8 cellular contexts compared by ENCODE assay signal in the genomic region with DNA sequence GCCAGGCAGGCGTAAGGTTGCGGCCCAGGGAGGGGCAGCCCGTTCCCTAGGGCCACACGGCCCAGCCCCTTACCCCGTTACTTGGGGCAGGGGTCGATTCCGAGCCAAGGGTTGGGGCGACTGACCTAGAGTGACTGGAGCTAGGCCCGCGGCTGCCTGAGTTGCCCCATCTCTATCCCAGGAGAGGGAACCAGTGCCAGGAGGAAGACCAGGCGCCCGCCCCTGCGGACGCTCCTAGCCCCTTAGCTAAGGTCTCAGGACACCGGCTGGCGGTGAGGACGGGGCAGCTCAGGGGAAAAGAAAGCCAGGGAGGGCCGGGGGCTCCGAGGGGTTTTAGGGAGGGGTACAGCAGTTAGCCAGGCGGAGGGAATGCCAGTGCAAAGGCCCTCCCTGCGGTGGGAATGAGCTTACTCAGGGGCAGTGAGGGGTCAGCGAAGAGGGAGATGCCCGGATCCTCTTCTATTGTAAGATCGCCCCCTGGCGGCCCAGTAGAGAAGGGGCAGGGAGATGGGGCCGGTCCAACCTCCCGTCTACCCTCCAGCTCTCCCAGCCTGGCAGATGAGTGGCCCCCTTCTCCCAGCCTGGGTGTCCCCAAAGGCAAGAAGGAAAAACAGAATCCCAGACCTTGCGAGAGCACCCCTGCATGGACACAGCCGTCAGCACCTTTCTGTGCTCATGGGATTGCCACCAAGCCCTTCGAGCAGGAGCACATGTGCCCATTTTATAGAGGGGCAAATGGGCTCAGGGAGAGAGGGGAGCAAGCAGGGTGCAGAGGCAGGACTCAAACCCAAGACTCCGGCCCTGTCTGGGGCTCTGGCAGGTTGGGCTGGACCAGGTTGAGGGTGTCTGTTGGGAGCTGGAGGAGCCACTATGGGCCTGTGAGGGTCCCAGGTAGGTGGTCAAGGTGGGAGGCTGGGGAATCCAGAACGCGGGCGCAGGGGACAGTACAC. TPM values are rescaled to one million over a fixed set of nuclear protein-coding genes. Genes with fewer than 3 reads are reported as not detected.
DNase-seq lines count a peak whose midpoint lies in the region; ATAC-seq and TF ChIP-seq lines count a peak whose summit lies in the region.

No MANE protein-coding gene starts in this region.

- H3K27me3 ChIP-seq in right lobe of liver: no peaks in the 10 kb centered on the region

- no peak overlapping the region for H3K27ac ChIP-seq in VCaP
- H3K27ac ChIP-seq in right lobe of liver: no peak overlapping the region

- ATAC-seq in right lobe of liver: peak; percentile 48 to 72 (median 65)
- ATAC-seq in GM21526 (IDR thresholded peaks at IDR 0.05; ENCODE audit: low FRiP score, unreplicated experiment): no peak
- no peak for ATAC-seq in GM18868 (IDR thresholded peaks at IDR 0.05; ENCODE audit: unreplicated experiment)

- no peaks in the 10 kb centered on the region for H3K9me3 ChIP-seq in right lobe of liver

- no TSS peak for BruUV-seq in MCF 10A (replicated peaks; lab: Mats Ljungman, UMichigan)

- H3K4me1 Mint-ChIP-seq in MCF 10A (ENCODE audit: insufficient read depth, unreplicated experiment): no peaks in the 10 kb centered on the region

- POLR2A ChIA-PET in MCF 10A (lab: Yijun Ruan, JAX): no interaction called here

- H3K9me3 Mint-ChIP-seq in MCF 10A (ENCODE audit: unreplicated experiment): no peaks in the 10 kb centered on the region

- DNase-seq in AG20443 (ENCODE audit: low spot score) (peak; percentile 83), HT-29 (ENCODE audit: low spot score) (peak; percentile 41), MCF 10A (ENCODE audit: unreplicated experiment) (peak; percentile 66), right lobe of liver (no peak)
- peak; percentile 86 for DNase-seq in stimulated activated CD8-positive, alpha-beta memory T cell treated with anti-CD3 and anti-CD28 coated beads, Interleukin-4, amount 100 ng/mL, for 48 hours

- H3K4me1 ChIP-seq in right lobe of liver: no peaks in the 10 kb centered on the region

- no peak for TF ChIP-seq POLR2A in right lobe of liver (IDR thresholded peaks at IDR 0.05)

- H3K4me3 Mint-ChIP-seq in MCF 10A (ENCODE audit: unreplicated experiment): no peak overlapping the region

- WGBS in right lobe of liver (ENCODE audit: insufficient coverage, low coverage, low lambda C conversion rate, missing lambda C conversion rate): 69% methylated on average over 14 of the region's 34 CpGs

- H3K27me3 Mint-ChIP-seq in MCF 10A (ENCODE audit: insufficient read depth, unreplicated experiment): no peaks in the 10 kb centered on the region

- CTCF ChIA-PET in MCF 10A (lab: Yijun Ruan, JAX): interaction anchor here (0.7 to 5.5 kb wide), 25 partner anchors 8 to 393 kb away, joined by 3 to 42 read pairs (median 5); a partner anchor contains a TSS

- no peak overlapping the region for H3K4me3 ChIP-seq in right lobe of liver

- TF ChIP-seq CTCF in VCaP (conservative IDR thresholded peaks at IDR 0.05) (peak; percentile 68), MCF 10A (IDR thresholded peaks at IDR 0.05; ENCODE audit: unreplicated experiment) (peak; percentile 70), right lobe of liver (IDR thresholded peaks at IDR 0.05) (peak; percentile 34 to 63 (median 56))

- no peak overlapping the region for H3K27ac Mint-ChIP-seq in MCF 10A (ENCODE audit: low read depth, unreplicated experiment)

- H3K36me3 ChIP-seq in right lobe of liver: no peaks in the 10 kb centered on the region

- intact Hi-C loops in MCF 10A (cut with micrococcal nuclease) (loop anchor here (5.0 kb wide), 2 partner anchors 73 to 88 kb away; a partner anchor contains a TSS), right lobe of liver (cut with DNase I) (no loop called here)

- no peaks in the 10 kb centered on the region for H3K36me3 Mint-ChIP-seq in MCF 10A (ENCODE audit: insufficient read depth, unreplicated experiment)

RNA-seq across cellular contexts. Expression of a gene that starts 16.3 kb away (rescaled TPM):
- 0.31 TPM in 1 of 2 replicates, not detected in the other for total RNA-seq in HT-29 (2014; rRNA removed; shearing (Covaris generic))
- total RNA-seq in MCF 10A (2022) (0.12 and 0.29 TPM in 2 replicates), right lobe of liver (under 1 TPM in 4 of 6 experiments, not detected in 2; 0.05 to 0.33 (median 0.19) TPM)

RNA-seq across cellular contexts. Expression of a gene that starts 25.6 kb away (rescaled TPM):
- total RNA-seq in HT-29 (2014; rRNA removed; shearing (Covaris generic)): 1.0 and 1.9 TPM in 2 replicates
- total RNA-seq in MCF 10A (2022) (11.9 and 21.7 TPM in 2 replicates), right lobe of liver (1 to 10 TPM in 4 of 6 experiments, under 1 TPM in 2; 0.31 to 4.2 (median 1.8) TPM)

RNA-seq across cellular contexts. Expression of a gene that starts 38.3 kb away (rescaled TPM):
- total RNA-seq in HT-29 (2014; rRNA removed; shearing (Covaris generic)): 190 and 202 TPM in 2 replicates
- total RNA-seq in MCF 10A (2022) (354 and 393 TPM in 2 replicates), right lobe of liver (100 to 1,000 TPM in 4 of 6 experiments, 10 to 100 TPM in 2; 20.8 to 202 (median 154) TPM)

RNA-seq across cellular contexts. Expression of a gene that starts 39.0 kb away (rescaled TPM):
- total RNA-seq in HT-29 (2014; rRNA removed; shearing (Covaris generic)): 1.3 and 1.5 TPM in 2 replicates
- 4.8 and 6.6 TPM in 2 replicates for total RNA-seq in MCF 10A (2022)
- 1 to 10 TPM in 4 of 6 experiments, under 1 TPM in 2; 0.53 to 2.9 (median 1.1) TPM for total RNA-seq in right lobe of liver

Comparison
In these comparisons a context has a peak if more than half of its experiments do, and no peak if none do; other contexts are left out.
1. DNase-seq: peak in AG20443 (single experiment), HT-29 (single experiment), MCF 10A (single experiment) and stimulated activated CD8-positive, alpha-beta memory T cell treated with anti-CD3 and anti-CD28 coated beads, Interleukin-4, amount 100 ng/mL, for 48 hours (single experiment); none in right lobe of liver (0 of 3).
2. ATAC-seq: peak in right lobe of liver (4 of 4); none in GM21526 (single experiment) and GM18868 (single experiment).
3. Peak in every context shown above with its lines, with median percentiles within 50 percentile points of each other: CTCF ChIP-seq.